ENCODE assay signal across 8 cellular contexts in the genomic region with DNA sequence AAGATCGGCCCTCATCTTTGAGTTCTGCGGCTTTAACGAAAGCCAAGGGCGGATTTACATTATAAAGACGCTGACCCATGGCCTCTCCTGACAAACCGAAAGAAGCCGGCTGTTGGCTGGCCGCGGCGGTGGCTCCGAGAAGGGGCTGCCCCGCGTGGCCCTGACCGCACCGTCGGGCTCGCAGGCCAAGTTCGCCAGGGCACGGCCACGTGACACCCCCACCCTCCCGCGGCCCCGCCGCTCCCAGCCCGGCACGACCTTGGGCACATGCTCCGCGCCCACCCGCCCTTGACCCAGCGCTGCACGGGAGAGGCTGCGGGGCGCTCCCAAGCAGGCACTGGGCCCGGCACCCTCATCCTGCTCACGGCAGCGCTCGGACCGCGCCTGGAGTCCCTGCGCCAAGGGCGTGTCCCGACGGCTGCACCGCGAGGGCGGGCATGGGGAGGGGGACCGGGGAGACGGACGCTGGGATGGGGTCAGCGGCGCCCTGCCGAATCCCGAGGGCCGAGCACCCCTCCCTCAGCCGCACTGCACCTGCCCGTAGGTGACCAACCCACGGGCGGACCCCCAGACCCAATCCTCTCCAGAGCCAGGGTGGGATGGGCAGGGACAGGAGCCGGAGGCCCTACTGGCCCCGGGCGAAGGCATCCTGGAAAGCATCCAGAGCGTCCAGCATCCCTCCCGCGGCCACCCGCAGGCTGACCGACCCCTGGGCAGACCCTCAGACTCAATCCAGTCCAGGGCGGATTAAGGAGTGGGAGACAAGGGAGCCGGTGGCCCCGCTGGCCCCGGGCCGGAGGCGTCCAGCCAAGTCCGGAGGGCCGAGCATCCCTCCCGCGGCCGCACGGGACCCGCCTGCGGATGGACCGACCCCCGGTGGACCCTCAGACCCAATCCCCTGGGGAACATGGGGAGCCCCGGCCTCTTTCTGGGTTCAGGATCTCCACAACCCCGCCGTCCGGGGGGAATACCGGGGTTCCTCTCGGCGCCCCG. TPM values are rescaled to one million over a fixed set of nuclear protein-coding genes. Genes with fewer than 3 reads are reported as not detected.
A peak's percentile ranks its signal among the peaks of the same experiment; 100 is the strongest.
DNase-seq lines count a peak whose midpoint lies in the region; ATAC-seq and TF ChIP-seq lines count a peak whose summit lies in the region.

No MANE protein-coding gene starts in this region.

- no peak for ATAC-seq in CD4-positive, CD25-positive, alpha-beta regulatory T cell (ENCODE audit: low read depth in 2 of 2)
- ATAC-seq in WTC11 (peak; percentile 6; the same call in 1 of the 2 replicates), GM18909 (IDR thresholded peaks at IDR 0.05; ENCODE audit: poor library complexity, unreplicated experiment) (no peak), GM18517 (IDR thresholded peaks at IDR 0.05; ENCODE audit: unreplicated experiment) (no peak)

- CTCF ChIA-PET in WTC11 (lab: Charles Lee), result no interaction called here

- no peak for TF ChIP-seq POLR2A in vagina (IDR thresholded peaks at IDR 0.05)

- DNase-seq in CD4-positive, CD25-positive, alpha-beta regulatory T cell, result peak in 1 of 3 donors; percentile 48
- DNase-seq in HK-2 (ENCODE audit: unreplicated experiment) (peak; percentile 18), WTC11 (ENCODE audit: low spot score) (peak; percentile 53), epithelial cell of esophagus (ENCODE audit: low read depth) (no peak), vagina (ENCODE audit: extremely low spot score in 2 of 2) (no peak)

- no peaks in the 10 kb centered on the region for H3K36me3 Mint-ChIP-seq in CD4-positive, CD25-positive, alpha-beta regulatory T cell
- no peaks in the 10 kb centered on the region for H3K36me3 Mint-ChIP-seq in WTC11

- H3K36me3 ChIP-seq in CD4-positive, CD25-positive, alpha-beta regulatory T cell (ENCODE audit: control insufficient read depth, insufficient read depth, low read length), result no peaks in the 10 kb centered on the region
- H3K36me3 ChIP-seq in mucosa of rectum (ENCODE audit: control insufficient read depth in 2 of 2, insufficient read depth in 2 of 2, low read length in 2 of 2) (peaks cover 0 to 4% of the 10 kb centered on the region in 2 donors), vagina (no peaks in the 10 kb centered on the region)

- H3K27me3 ChIP-seq in CD4-positive, CD25-positive, alpha-beta regulatory T cell (ENCODE audit: control insufficient read depth, insufficient read depth, low read length), result no peaks in the 10 kb centered on the region
- H3K27me3 ChIP-seq in mucosa of rectum (ENCODE audit: control insufficient read depth in 2 of 2, insufficient read depth in 2 of 2, low read length in 2 of 2) (no peaks in the 10 kb centered on the region), vagina (no peaks in the 10 kb centered on the region)

- no peaks in the 10 kb centered on the region for H3K9me3 Mint-ChIP-seq in CD4-positive, CD25-positive, alpha-beta regulatory T cell
- no peaks in the 10 kb centered on the region for H3K9me3 Mint-ChIP-seq in WTC11

- intact Hi-C loops in vagina (cut with DNase I), result no loop called here

- TF ChIP-seq CTCF in WTC11 (IDR thresholded peaks at IDR 0.05), result no peak
- no peak for TF ChIP-seq CTCF in epithelial cell of esophagus (IDR thresholded peaks at IDR 0.05; ENCODE audit: insufficient read depth, low read depth, low read length, missing control alignments)
- no peak for TF ChIP-seq CTCF in vagina (IDR thresholded peaks at IDR 0.05)

- H3K27ac Mint-ChIP-seq in CD4-positive, CD25-positive, alpha-beta regulatory T cell, result peak overlapping the region; percentile 62 to 92 (median 77)
- H3K27ac Mint-ChIP-seq in WTC11, result peak overlapping the region; percentile 68

- H3K27me3 Mint-ChIP-seq in CD4-positive, CD25-positive, alpha-beta regulatory T cell, result peaks cover 13% of the 10 kb centered on the region
- peaks cover 63% of the 10 kb centered on the region for H3K27me3 Mint-ChIP-seq in WTC11 (ENCODE audit: low read depth)

- peak overlapping the region; percentile 77 for H3K27ac ChIP-seq in CD4-positive, CD25-positive, alpha-beta regulatory T cell (ENCODE audit: insufficient read depth, low read length, poor library complexity, severe bottlenecking)
- peak overlapping the region; percentile 99 for H3K27ac ChIP-seq in mucosa of rectum (ENCODE audit: low read depth in 2 of 2, low read length in 2 of 2)
- H3K27ac ChIP-seq in vagina, result peak overlapping the region; percentile 97

- no peaks in the 10 kb centered on the region for H3K9me3 ChIP-seq in CD4-positive, CD25-positive, alpha-beta regulatory T cell (ENCODE audit: control insufficient read depth in 2 of 2, low read length in 2 of 2)
- no peaks in the 10 kb centered on the region for H3K9me3 ChIP-seq in mucosa of rectum (ENCODE audit: control insufficient read depth in 2 of 2, low read length in 2 of 2)
- H3K9me3 ChIP-seq in vagina, result no peaks in the 10 kb centered on the region

- peak overlapping the region; percentile 75 for H3K4me3 ChIP-seq in CD4-positive, CD25-positive, alpha-beta regulatory T cell (ENCODE audit: low read depth, low read length)
- H3K4me3 ChIP-seq in epithelial cell of esophagus (ENCODE audit: low read length) (peak overlapping the region; percentile 63), mucosa of rectum (ENCODE audit: low read length in 2 of 2) (peak overlapping the region; percentile 81 to 85), vagina (peak overlapping the region; percentile 69 to 98)

- H3K4me1 Mint-ChIP-seq in CD4-positive, CD25-positive, alpha-beta regulatory T cell, result peaks cover 17 to 66% (median 30%) of the 10 kb centered on the region in 4 donors
- peaks cover 43% of the 10 kb centered on the region for H3K4me1 Mint-ChIP-seq in WTC11

- H3K4me3 Mint-ChIP-seq in CD4-positive, CD25-positive, alpha-beta regulatory T cell, result peak overlapping the region; percentile 89 to 95 (median 92)
- peak overlapping the region; percentile 75 for H3K4me3 Mint-ChIP-seq in WTC11

- POLR2A ChIA-PET in WTC11 (lab: Charles Lee), result no interaction called here

- peaks cover 63% of the 10 kb centered on the region for H3K4me1 ChIP-seq in CD4-positive, CD25-positive, alpha-beta regulatory T cell (ENCODE audit: control insufficient read depth, insufficient read depth, low read length, poor library complexity, severe bottlenecking)
- H3K4me1 ChIP-seq in mucosa of rectum (ENCODE audit: control insufficient read depth in 2 of 2, insufficient read depth in 2 of 2, low read length in 2 of 2), result peaks cover 49 to 56% of the 10 kb centered on the region in 2 donors
- H3K4me1 ChIP-seq in vagina, result peaks cover 51% of the 10 kb centered on the region

- peak overlapping the region; percentile 94 to 95 for H3K9ac ChIP-seq in mucosa of rectum (ENCODE audit: low read depth in 1 of 2, low read length in 2 of 2)

TF ChIP-seq in WTC11, 78 proteins besides CTCF, POLR2A, EP300 and RAD21 (continues in another document):
- TF ChIP-seq, protein P1, sequence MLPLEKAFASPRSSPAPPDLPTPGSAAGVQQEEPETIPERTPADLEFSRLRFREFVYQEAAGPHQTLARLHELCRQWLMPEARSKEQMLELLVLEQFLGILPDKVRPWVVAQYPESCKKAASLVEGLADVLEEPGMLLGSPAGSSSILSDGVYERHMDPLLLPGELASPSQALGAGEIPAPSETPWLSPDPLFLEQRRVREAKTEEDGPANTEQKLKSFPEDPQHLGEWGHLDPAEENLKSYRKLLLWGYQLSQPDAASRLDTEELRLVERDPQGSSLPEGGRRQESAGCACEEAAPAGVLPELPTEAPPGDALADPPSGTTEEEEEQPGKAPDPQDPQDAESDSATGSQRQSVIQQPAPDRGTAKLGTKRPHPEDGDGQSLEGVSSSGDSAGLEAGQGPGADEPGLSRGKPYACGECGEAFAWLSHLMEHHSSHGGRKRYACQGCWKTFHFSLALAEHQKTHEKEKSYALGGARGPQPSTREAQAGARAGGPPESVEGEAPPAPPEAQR (CRISPR knock-in tag; IDR thresholded peaks at IDR 0.05), result no peak
- TF ChIP-seq ZBTB21 (CRISPR knock-in tag; IDR thresholded peaks at IDR 0.05; ENCODE audit: borderline replicate concordance) (0 out of 2 replicates have a peak, but pooled peaks have one; percentile 37), JAZF1 (CRISPR knock-in tag; IDR thresholded peaks at IDR 0.05) (no peak), FOXK1 (CRISPR knock-in tag; IDR thresholded peaks at IDR 0.05) (no peak), ZNF263 (CRISPR knock-in tag; IDR thresholded peaks at IDR 0.05; ENCODE audit: low read depth) (no peak), ZNF396 (CRISPR knock-in tag; IDR thresholded peaks at IDR 0.05; ENCODE audit: borderline replicate concordance) (no peak), FOXP1 (CRISPR knock-in tag; IDR thresholded peaks at IDR 0.05; ENCODE audit: borderline replicate concordance) (peak; percentile 48; the same call in 1 of the 2 replicates)
- TF ChIP-seq, protein P2, sequence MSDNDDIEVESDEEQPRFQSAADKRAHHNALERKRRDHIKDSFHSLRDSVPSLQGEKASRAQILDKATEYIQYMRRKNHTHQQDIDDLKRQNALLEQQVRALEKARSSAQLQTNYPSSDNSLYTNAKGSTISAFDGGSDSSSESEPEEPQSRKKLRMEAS (CRISPR knock-in tag; IDR thresholded peaks at IDR 0.05), result peak; percentile 40; the same call in 1 of the 2 replicates
- TF ChIP-seq, protein P3, sequence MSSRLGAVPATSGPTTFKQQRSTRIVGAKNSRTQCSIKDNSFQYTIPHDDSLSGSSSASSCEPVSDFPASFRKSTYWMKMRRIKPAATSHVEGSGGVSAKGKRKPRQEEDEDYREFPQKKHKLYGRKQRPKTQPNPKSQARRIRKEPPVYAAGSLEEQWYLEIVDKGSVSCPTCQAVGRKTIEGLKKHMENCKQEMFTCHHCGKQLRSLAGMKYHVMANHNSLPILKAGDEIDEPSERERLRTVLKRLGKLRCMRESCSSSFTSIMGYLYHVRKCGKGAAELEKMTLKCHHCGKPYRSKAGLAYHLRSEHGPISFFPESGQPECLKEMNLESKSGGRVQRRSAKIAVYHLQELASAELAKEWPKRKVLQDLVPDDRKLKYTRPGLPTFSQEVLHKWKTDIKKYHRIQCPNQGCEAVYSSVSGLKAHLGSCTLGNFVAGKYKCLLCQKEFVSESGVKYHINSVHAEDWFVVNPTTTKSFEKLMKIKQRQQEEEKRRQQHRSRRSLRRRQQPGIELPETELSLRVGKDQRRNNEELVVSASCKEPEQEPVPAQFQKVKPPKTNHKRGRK (CRISPR knock-in tag; IDR thresholded peaks at IDR 0.05; ENCODE audit: borderline replicate concordance), result no peak
- TF ChIP-seq, protein P4, sequence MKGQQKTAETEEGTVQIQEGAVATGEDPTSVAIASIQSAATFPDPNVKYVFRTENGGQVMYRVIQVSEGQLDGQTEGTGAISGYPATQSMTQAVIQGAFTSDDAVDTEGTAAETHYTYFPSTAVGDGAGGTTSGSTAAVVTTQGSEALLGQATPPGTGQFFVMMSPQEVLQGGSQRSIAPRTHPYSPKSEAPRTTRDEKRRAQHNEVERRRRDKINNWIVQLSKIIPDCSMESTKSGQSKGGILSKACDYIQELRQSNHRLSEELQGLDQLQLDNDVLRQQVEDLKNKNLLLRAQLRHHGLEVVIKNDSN (CRISPR knock-in tag; IDR thresholded peaks at IDR 0.05), result peak; percentile 70

RNA-seq across cellular contexts. Expression of a gene that starts 0.8 kb away (rescaled TPM):
- 16.7 TPM for total RNA-seq in CD4-positive, CD25-positive, alpha-beta regulatory T cell
- polyA plus RNA-seq in CD4-positive, CD25-positive, alpha-beta regulatory T cell, result 1 to 10 TPM in 3 of 4 donors, under 1 TPM in 1; 0.32 to 4.5 (median 3.1) TPM
- total RNA-seq in WTC11 (2021) (18.4 to 28.1 TPM (median 20.3 TPM) in 3 replicates), vagina (80.8 TPM)

Comparison
In these comparisons a context has a peak if more than half of its experiments do, and no peak if none do; other contexts are left out.
1. DNase-seq: peak in HK-2 (single experiment) and WTC11 (single experiment); none in epithelial cell of esophagus (single experiment) and vagina (0 of 2).
2. Peak in every context shown above with its lines, with median percentiles within 50 percentile points of each other: H3K27ac ChIP-seq and H3K4me3 ChIP-seq.